Comparison of ENCODE assay signal across 13 cellular contexts in genomic region chr22:19287889-19288288, GRCh38. TPM values are rescaled to one million over a fixed set of nuclear protein-coding genes. Genes with fewer than 3 reads are reported as not detected.
DNase-seq lines count a peak whose midpoint lies in the region; ATAC-seq and TF ChIP-seq lines count a peak whose summit lies in the region.
"Had no signal": no experiment of that assay in that cellular context is flagged by ENCODE, and none has a peak within 500 bp of the region (broad histone marks: within the 10 kb centered on the region; RNA-seq: fewer than 3 reads in every experiment).

No MANE protein-coding gene starts in this region.

- peaks cover 51% of the 10 kb centered on the region for H3K4me1 ChIP-seq in mammary epithelial cell (ENCODE audit: insufficient read depth, low read length)

- dilution Hi-C loops in mammary epithelial cell (cut with HindIII; ENCODE audit: low sequenced_read_pairs), result no loop called here

- in situ Hi-C loops in mammary epithelial cell (cut with MboI; ENCODE audit: low sequenced_read_pairs in 2 of 2), result no loop called here

- H3K4me3 ChIP-seq in mammary epithelial cell (replicated peaks in 1 of 3; ENCODE audit: insufficient read depth in 1 of 3, low read depth in 2 of 3, low read length in 3 of 3), result no peak overlapping the region
- H3K4me3 ChIP-seq: tibial artery had no signal

- DNase-seq in AG08396 (ENCODE audit: low spot score) (peak; percentile 51), LHCN-M2 (ENCODE audit: low read depth) (peak; percentile 81), mammary epithelial cell (peak; percentile 65), kidney tubule cell (ENCODE audit: low spot score) (peak; percentile 77), HEK293T (ENCODE audit: extremely low spot score) (no peak)
- no peak for DNase-seq in stimulated activated naive CD4-positive, alpha-beta T cell (lab: John Stamatoyannopoulos, UW)
- DNase-seq: activated T-cell treated with anti-CD3 and anti-CD28 coated beads, Interleukin-2, amount 50 U/mL, for 72 hours; CD4-positive, alpha-beta T cell; NCI-H2227 treated with DMSO at 0.1 percent for 48 hours; tibial artery had no signal

- no TSS peak for BruUV-seq in mammary epithelial cell (replicated peaks; lab: Mats Ljungman, UMichigan)

- peak overlapping the region; percentile 77 for H3K27ac ChIP-seq in mammary epithelial cell (ENCODE audit: insufficient read depth, low read depth, low read length)
- H3K27ac ChIP-seq: tibial artery had no signal

- intact Hi-C loops in mammary epithelial cell (cut with micrococcal nuclease), result loop anchor here (1.0 to 5.0 kb wide), 3 partner anchors 70 to 181 kb away; no protein-coding TSS in a partner anchor

- no peaks in the 10 kb centered on the region for H4K20me1 ChIP-seq in mammary epithelial cell (ENCODE audit: insufficient read depth, low read length)

- peak overlapping the region; percentile 49 for H3K4me2 ChIP-seq in mammary epithelial cell (ENCODE audit: insufficient read depth, low read depth, low read length)

- peak overlapping the region; percentile 37 for H2AFZ ChIP-seq in mammary epithelial cell (ENCODE audit: low read depth, low read length)

- 36% methylated on average over 4 of the region's 4 CpGs for WGBS in mammary epithelial cell (ENCODE audit: low coverage, missing lambda C conversion rate)

- peaks cover 24% of the 10 kb centered on the region for H3K79me2 ChIP-seq in mammary epithelial cell (ENCODE audit: insufficient read depth, low read length)

- H3K9me3 ChIP-seq in mammary epithelial cell (replicated peaks; ENCODE audit: insufficient read depth, low read length), result no peaks in the 10 kb centered on the region
- H3K9me3 ChIP-seq: tibial artery had no signal

- ATAC-seq in GM18909 (IDR thresholded peaks at IDR 0.05; ENCODE audit: poor library complexity, unreplicated experiment), result no peak
- ATAC-seq in HG02870 (IDR thresholded peaks at IDR 0.05; ENCODE audit: unreplicated experiment), result no peak
- ATAC-seq: activated T-cell treated with anti-CD3 and anti-CD28 coated beads, Interleukin-2, amount 50 U/mL, for 72 hours; Right ventricle myocardium inferior had no signal

- CTCF ChIA-PET in mammary epithelial cell (lab: Charles Lee; ENCODE audit: low non-redundant PET), result no interaction called here
- CTCF ChIA-PET in HEK293T (lab: Yijun Ruan, JAX), result no interaction called here

- no peaks in the 10 kb centered on the region for H3K36me3 ChIP-seq in mammary epithelial cell (ENCODE audit: insufficient read depth, low read length)
- H3K36me3 ChIP-seq: tibial artery had no signal

- TF ChIP-seq CTCF in mammary epithelial cell (conservative IDR thresholded peaks at IDR 0.05 in 1 of 2, IDR thresholded peaks at IDR 0.05 in 1 of 2; ENCODE audit: extremely low read depth in 1 of 2, insufficient read depth in 1 of 2, low read depth in 1 of 2, low read length in 2 of 2), result no peak

- H3K9ac ChIP-seq in mammary epithelial cell (ENCODE audit: insufficient read depth, low read length), result peak overlapping the region; percentile 19

- POLR2A ChIA-PET in HEK293T (lab: Yijun Ruan, JAX), result interaction anchor here (1.2 kb wide), 1 partner anchor 16 kb away, joined by 3 read pairs; no protein-coding TSS in a partner anchor

- no peaks in the 10 kb centered on the region for H3K27me3 ChIP-seq in mammary epithelial cell (ENCODE audit: insufficient read depth, low read length)
- H3K27me3 ChIP-seq: tibial artery had no signal

TF ChIP-seq in HEK293T, 16 proteins besides CTCF, POLR2A, EP300 and RAD21:
- no peak for TF ChIP-seq SP1 (IDR thresholded peaks at IDR 0.05)
- TF ChIP-seq ARNT (IDR thresholded peaks at IDR 0.05), result no peak
- TF ChIP-seq CTBP1 (IDR thresholded peaks at IDR 0.05; ENCODE audit: borderline replicate concordance), result no peak
- no peak for TF ChIP-seq FOXK2 (IDR thresholded peaks at IDR 0.05)
- TF ChIP-seq PKNOX1 (IDR thresholded peaks at IDR 0.05), result no peak
- TF ChIP-seq ELF4 (IDR thresholded peaks at IDR 0.05), result no peak
- TF ChIP-seq L3MBTL2 (conservative IDR thresholded peaks at IDR 0.05), result no peak
- no peak for TF ChIP-seq HDGF (IDR thresholded peaks at IDR 0.05; ENCODE audit: borderline replicate concordance)
- TF ChIP-seq ZNF384 (IDR thresholded peaks at IDR 0.05), result no peak
- no peak for TF ChIP-seq TARDBP (IDR thresholded peaks at IDR 0.05)
- no peak for TF ChIP-seq FOXA1 (IDR thresholded peaks at IDR 0.05)
- TF ChIP-seq FOXM1 (IDR thresholded peaks at IDR 0.05; ENCODE audit: borderline replicate concordance), result no peak
- no peak for TF ChIP-seq BHLHE40 (IDR thresholded peaks at IDR 0.05; ENCODE audit: borderline replicate concordance)
- no peak for TF ChIP-seq SUZ12 (IDR thresholded peaks at IDR 0.05)
- no peak for TF ChIP-seq LEF1 (IDR thresholded peaks at IDR 0.05; ENCODE audit: borderline replicate concordance)
- no peak for TF ChIP-seq NFRKB (IDR thresholded peaks at IDR 0.05)

RNA-seq across cellular contexts. Expression of gene CLTCL1, which starts 3.6 kb away (rescaled TPM):
- total RNA-seq in LHCN-M2 (2014; rRNA removed) (14.4 and 17.7 TPM in 2 replicates), mammary epithelial cell (10 to 100 TPM; 30.0 to 33.2 TPM)
- polyA plus RNA-seq in LHCN-M2 (2012), result 19.1 TPM
- 10.2 TPM for polyA plus RNA-seq in mammary epithelial cell
- 27.5 TPM for polyA minus RNA-seq in mammary epithelial cell

Comparison
In these comparisons a context has a peak if more than half of its experiments do, and no peak if none do; other contexts are left out.
1. DNase-seq: peak in AG08396 (single experiment), LHCN-M2 (single experiment), mammary epithelial cell (single experiment) and kidney tubule cell (single experiment); none in HEK293T (single experiment) and stimulated activated naive CD4-positive, alpha-beta T cell (0 of 6).